Comparison of ENCODE assay signal across 21 cellular contexts in genomic region chr20:32626407-32626806, GRCh38. TPM values are rescaled to one million over a fixed set of nuclear protein-coding genes. Genes with fewer than 3 reads are reported as not detected.
"Had no signal": no experiment of that assay in that cellular context is flagged by ENCODE, and none has a peak within 500 bp of the region (broad histone marks: within the 10 kb centered on the region; RNA-seq: fewer than 3 reads in every experiment).

No MANE protein-coding gene starts in this region.

- H3K27ac ChIP-seq: ascending aorta, PC-9 had no signal

- FAIRE-seq: RCC 7860 had no signal

- DNase-seq: activated CD4-positive, alpha-beta memory T cell treated with anti-CD3 and anti-CD28 coated beads, Interleukin-2, amount 10 ng/mL, durations not matched to agents 7 days and 5 days; activated CD4-positive, alpha-beta T cell treated with anti-CD3 and anti-CD28 coated beads for 1 hour; activated CD4-positive, alpha-beta T cell treated with anti-CD3 and anti-CD28 coated beads for 48 hours; activated CD4-positive, CD25-positive, alpha-beta regulatory T cell; activated CD8-positive, alpha-beta memory T cell treated with anti-CD3 and anti-CD28 coated beads for 24 hours; activated CD8-positive, alpha-beta memory T cell treated with anti-CD3 and anti-CD28 coated beads, Interleukin-2, amount 10 ng/mL, durations not matched to agents 7 days and 5 days; activated CD8-positive, alpha-beta memory T cell treated with anti-CD3 and anti-CD28 coated beads, Interleukin-2, amount 50 U/mL, for 48 hours; activated effector memory CD4-positive, alpha-beta T cell treated with Interleukin-2 at 50 U/mL for 16 hours; activated naive CD4-positive, alpha-beta T cell treated with anti-CD3 and anti-CD28 coated beads, Interleukin-2, amount 10 ng/mL, durations not matched to agents 7 days and 5 days; activated T-cell treated with anti-CD3 and anti-CD28 coated beads, Interleukin-2, amount 50 U/mL, for 48 hours; amniotic stem cell; MG63; NCI-H1048; Right ventricle myocardium superior; T1000; WERI-Rb-1 had no signal

- H3K27me3 ChIP-seq: ascending aorta, cardiac muscle cell, MG63 had no signal

- H3K9me3 ChIP-seq: ascending aorta, MG63 had no signal

- H3K4me3 ChIP-seq: cardiac muscle cell, MG63, PC-9 had no signal

- H3K36me3 ChIP-seq: ascending aorta, cardiac muscle cell, MG63, WERI-Rb-1 had no signal

- H3K4me2 ChIP-seq: PC-9 had no signal

- H2AFZ ChIP-seq: PC-9 had no signal

RNA-seq across cellular contexts. Expression of gene C20orf203, which starts 47.3 kb away (rescaled TPM):
- total RNA-seq: ascending aorta; PC-9; Right ventricle myocardium superior; T-helper 1 cell treated with Interleukin-12 subunit alpha and Interleukin-12 subunit beta and Interleukin-4 antibody, amounts not matched to agents 30 ng/mL and 1 ng/mL, for 36 hours had no signal
